ENCODE assay signal across 11 cellular contexts in the genomic region with DNA sequence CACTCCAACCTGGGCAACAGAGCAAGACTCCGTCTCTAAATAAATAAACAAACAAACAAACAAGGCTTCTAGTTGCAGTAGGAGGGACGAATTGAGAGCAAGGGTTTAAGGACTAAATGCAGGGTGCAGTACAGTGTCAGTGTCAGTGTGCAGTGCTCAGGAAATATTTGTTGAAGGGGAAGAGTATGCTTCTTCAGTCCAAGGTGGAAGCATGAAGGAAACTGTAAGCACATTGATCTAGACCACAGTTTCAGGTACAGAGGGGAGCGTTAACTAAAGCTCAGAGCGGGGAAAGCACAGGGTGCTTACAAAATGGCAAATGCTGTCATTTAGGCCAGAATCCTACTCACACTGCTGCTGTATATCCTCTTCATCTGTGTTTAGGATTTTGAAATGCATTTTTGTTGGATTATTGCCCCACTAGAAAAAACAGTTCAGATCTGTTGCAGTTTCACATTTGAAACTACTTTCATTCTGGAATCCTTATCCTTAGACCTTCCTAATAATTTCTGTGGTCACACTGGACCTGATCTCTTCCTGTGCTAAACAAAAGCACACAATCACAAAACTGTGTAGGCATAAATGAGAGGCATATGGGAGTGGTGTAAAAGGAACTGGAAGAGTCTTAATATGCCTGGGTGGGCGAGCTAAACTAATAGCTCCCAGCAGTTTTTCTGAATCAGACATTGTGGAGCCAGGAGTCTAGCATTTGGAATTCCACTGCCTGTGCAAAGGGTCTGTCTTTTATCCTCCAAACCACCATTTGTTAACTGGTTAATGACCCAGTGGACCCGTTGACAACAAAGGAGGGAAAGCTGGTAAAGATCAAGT. TPM values are rescaled to one million over a fixed set of nuclear protein-coding genes. Genes with fewer than 3 reads are reported as not detected.
DNase-seq lines count a peak whose midpoint lies in the region; ATAC-seq, FAIRE-seq and TF ChIP-seq lines count a peak whose summit lies in the region.
"Had no signal": no experiment of that assay in that cellular context is flagged by ENCODE, and none has a peak within 500 bp of the region (broad histone marks: within the 10 kb centered on the region; RNA-seq: fewer than 3 reads in every experiment).

No MANE protein-coding gene starts in this region.

- BruUV-seq in HepG2 (replicated peaks; lab: Mats Ljungman, UMichigan): no TSS peak

- H3K4me1 ChIP-seq in HepG2 (ENCODE audit: insufficient read depth, low read length): peaks cover 43% of the 10 kb centered on the region
- H3K4me1 ChIP-seq in thyroid gland: peaks cover 31 to 32% of the 10 kb centered on the region in 2 donors
- H3K4me1 ChIP-seq: BLaER1 had no signal

- POLR2A ChIA-PET in HepG2 (lab: Yijun Ruan, JAX): interaction anchor here (1.3 to 1.8 kb wide), 2 partner anchors 23 to 41 kb away, joined by 3 to 4 read pairs; a partner anchor contains a TSS

- no peak for DNase-seq in activated T-cell treated with anti-CD3 and anti-CD28 coated beads, Interleukin-2, amount 50 U/mL, for 24 hours
- no peak for DNase-seq in activated T-cell treated with anti-CD3 and anti-CD28 coated beads, Interleukin-2, amount 50 U/mL, for 4 hours
- DNase-seq in astrocyte of the cerebellum (ENCODE audit: low read depth) (peak; percentile 42), HepG2 (ENCODE audit: low spot score) (peak; percentile 78), thyroid gland (no peak), NCI-H1694 treated with DMSO at 0.1 percent for 48 hours (lab: John Stamatoyannopoulos, UW) (no peak), posterior cingulate gyrus (no peak)
- DNase-seq: NCI-H2081 treated with DMSO at 0.1 percent for 48 hours, SW 1271 had no signal

- no peak for ATAC-seq in activated T-cell treated with anti-CD3 and anti-CD28 coated beads, Interleukin-2, amount 50 U/mL, for 4 hours
- ATAC-seq in HepG2 (peak; percentile 65), GM18505 (IDR thresholded peaks at IDR 0.05; ENCODE audit: unreplicated experiment) (no peak)

- TF ChIP-seq RAD21 in HepG2 (CRISPR knock-in tag; IDR thresholded peaks at IDR 0.05): no peak

- H3K9me3 ChIP-seq in HepG2 (ENCODE audit: low read length) (no peaks in the 10 kb centered on the region), thyroid gland (no peaks in the 10 kb centered on the region)
- H3K9me3 ChIP-seq: BLaER1 had no signal

- CTCF ChIA-PET in HepG2 (lab: Yijun Ruan, JAX; ENCODE audit: low intra/inter-chr PET ratio, low total read pairs): no interaction called here

- no peaks in the 10 kb centered on the region for H4K20me1 ChIP-seq in HepG2 (ENCODE audit: insufficient read depth, low read length)

- H3K4me3 Mint-ChIP-seq in activated T-cell treated with anti-CD3 and anti-CD28 coated beads, Interleukin-2, amount 50 U/mL, for 24 hours: no peak overlapping the region
- H3K4me3 Mint-ChIP-seq in activated T-cell treated with anti-CD3 and anti-CD28 coated beads, Interleukin-2, amount 50 U/mL, for 4 hours: no peak overlapping the region

- H3K36me3 ChIP-seq in HepG2 (replicated peaks in 1 of 2; ENCODE audit: control insufficient read depth in 1 of 2, insufficient read depth in 2 of 2, low read length in 2 of 2) (peaks cover 4 to 5% of the 10 kb centered on the region in 2 experiments; a peak in 1 of 5 replicates), thyroid gland (no peaks in the 10 kb centered on the region)

- H3K9ac ChIP-seq in HepG2 (ENCODE audit: insufficient read depth, low read depth, low read length): peak overlapping the region; percentile 55
- H3K9ac ChIP-seq: BLaER1 had no signal

- 56% methylated on average over 6 of the region's 6 CpGs for WGBS in HepG2 (ENCODE audit: low lambda C conversion rate)
- 55 to 65% methylated on average over 6 of the region's 6 CpGs for WGBS in thyroid gland, 2 donors

- no peak for TF ChIP-seq CTCF in astrocyte of the cerebellum (IDR thresholded peaks at IDR 0.05; ENCODE audit: low read depth, low read length, missing control alignments)
- TF ChIP-seq CTCF in HepG2 (CRISPR knock-in tag; IDR thresholded peaks at IDR 0.05): no peak
- TF ChIP-seq CTCF in thyroid gland (IDR thresholded peaks at IDR 0.05): no peak

- intact Hi-C loops in HepG2 (cut with micrococcal nuclease; ENCODE audit: unreplicated experiment) (no loop called here), thyroid gland (cut with DNase I) (no loop called here), posterior cingulate gyrus (cut with DNase I) (no loop called here)

- peaks cover 3% of the 10 kb centered on the region for H3K36me3 Mint-ChIP-seq in activated T-cell treated with anti-CD3 and anti-CD28 coated beads, Interleukin-2, amount 50 U/mL, for 24 hours (ENCODE audit: low read depth)
- H3K36me3 Mint-ChIP-seq in activated T-cell treated with anti-CD3 and anti-CD28 coated beads, Interleukin-2, amount 50 U/mL, for 4 hours (ENCODE audit: insufficient read depth): peaks cover 5% of the 10 kb centered on the region

- H3K27me3 ChIP-seq in HepG2 (ENCODE audit: control insufficient read depth in 1 of 2, insufficient read depth in 2 of 2, low read length in 2 of 2) (no peaks in the 10 kb centered on the region), thyroid gland (no peaks in the 10 kb centered on the region)
- H3K27me3 ChIP-seq: BLaER1 had no signal

- FAIRE-seq in HepG2 (lab: Jason Lieb, UNC): peak; percentile 26

- H3K27ac ChIP-seq in HepG2 (ENCODE audit: extremely low read length, insufficient read depth, low read length): peak overlapping the region; percentile 67
- peak overlapping the region; percentile 58 to 88 (median 78) for H3K27ac ChIP-seq in thyroid gland
- H3K27ac ChIP-seq: BLaER1 had no signal

- TF ChIP-seq POLR2A in HepG2 (IDR thresholded peaks at IDR 0.05; ENCODE audit: insufficient read depth in 1 of 2, low read depth in 2 of 2, low read length in 2 of 2): no peak
- TF ChIP-seq POLR2A in thyroid gland (IDR thresholded peaks at IDR 0.05): no peak
- TF ChIP-seq POLR2A in GM18505 (IDR thresholded peaks at IDR 0.05; ENCODE audit: borderline replicate concordance, extremely low read depth, insufficient read depth, insufficient read length): no peak

- TF ChIP-seq EP300 in HepG2 (IDR thresholded peaks at IDR 0.05; ENCODE audit: low read depth in 2 of 2, low read length in 2 of 2): no peak
- TF ChIP-seq EP300 in HepG2 (CRISPR knock-in tag; IDR thresholded peaks at IDR 0.05; ENCODE audit: borderline replicate concordance): no peak

- no peak overlapping the region for H2AFZ ChIP-seq in HepG2 (ENCODE audit: low read length)

- H3K79me2 ChIP-seq in HepG2 (ENCODE audit: insufficient read depth, low read length): peaks cover 23% of the 10 kb centered on the region

- in situ Hi-C loops in astrocyte of the cerebellum (cut with HindIII; ENCODE audit: low sequenced_read_pairs) (no loop called here), HepG2 (cut with HindIII; ENCODE audit: extremely low pct_ligation_motif_present, low pct_unique_long_range_greater_than_20kb) (no loop called here)

- no peaks in the 10 kb centered on the region for H3K27me3 Mint-ChIP-seq in activated T-cell treated with anti-CD3 and anti-CD28 coated beads, Interleukin-2, amount 50 U/mL, for 24 hours
- no peaks in the 10 kb centered on the region for H3K27me3 Mint-ChIP-seq in activated T-cell treated with anti-CD3 and anti-CD28 coated beads, Interleukin-2, amount 50 U/mL, for 4 hours (ENCODE audit: low read depth)

- H3K4me3 ChIP-seq in astrocyte of the cerebellum (ENCODE audit: low read depth, low read length): no peak overlapping the region
- no peak overlapping the region for H3K4me3 ChIP-seq in HepG2 (replicated peaks in 1 of 3; ENCODE audit: insufficient read depth in 1 of 3, low read depth in 2 of 3, low read length in 3 of 3)
- no peak overlapping the region for H3K4me3 ChIP-seq in thyroid gland (replicated peaks in 1 of 3)
- H3K4me3 ChIP-seq: BLaER1 had no signal

- no peaks in the 10 kb centered on the region for H3K9me3 Mint-ChIP-seq in activated T-cell treated with anti-CD3 and anti-CD28 coated beads, Interleukin-2, amount 50 U/mL, for 24 hours
- no peaks in the 10 kb centered on the region for H3K9me3 Mint-ChIP-seq in activated T-cell treated with anti-CD3 and anti-CD28 coated beads, Interleukin-2, amount 50 U/mL, for 4 hours

- H3K4me2 ChIP-seq in HepG2 (ENCODE audit: low read depth, low read length): peak overlapping the region; percentile 21
- H3K4me2 ChIP-seq: BLaER1 had no signal

- H3K4me1 Mint-ChIP-seq in activated T-cell treated with anti-CD3 and anti-CD28 coated beads, Interleukin-2, amount 50 U/mL, for 24 hours (ENCODE audit: low read depth): peaks cover 24% of the 10 kb centered on the region
- H3K4me1 Mint-ChIP-seq in activated T-cell treated with anti-CD3 and anti-CD28 coated beads, Interleukin-2, amount 50 U/mL, for 4 hours (ENCODE audit: low read depth): peaks cover 23% of the 10 kb centered on the region

- peak overlapping the region; percentile 16 for H3K27ac Mint-ChIP-seq in activated T-cell treated with anti-CD3 and anti-CD28 coated beads, Interleukin-2, amount 50 U/mL, for 24 hours

TF ChIP-seq in HepG2, 621 proteins besides CTCF, POLR2A, EP300 and RAD21 (continues in another document):
- TF ChIP-seq ZNF232 (CRISPR knock-in tag; IDR thresholded peaks at IDR 0.05; ENCODE audit: borderline replicate concordance) (no peak), ZSCAN20 (CRISPR knock-in tag; IDR thresholded peaks at IDR 0.05; ENCODE audit: borderline replicate concordance) (no peak)

RNA-seq across cellular contexts. Expression of a gene that starts 41.4 kb away (rescaled TPM):
- total RNA-seq in activated T-cell treated with anti-CD3 and anti-CD28 coated beads, Interleukin-2, amount 50 U/mL, for 4 hours: 1 to 10 TPM; 6.6 to 7.9 (median 7.5) TPM
- 6.3 and 7.3 TPM in 2 replicates for total RNA-seq in HepG2 (2016; rRNA removed; fragmentation: Illumina TruSeq; extraction: Trizol)
- 25.1 and 25.7 TPM in 2 replicates for total RNA-seq in HepG2 (2016; cell fraction: cytosol; rRNA removed; fragmentation: Illumina TruSeq; extraction: Trizol; ENCODE audit: low read depth)
- 6.0 and 6.8 TPM in 2 replicates for total RNA-seq in HepG2 (2016; cell fraction: insoluble cytoplasmic fraction; rRNA removed; fragmentation: Illumina TruSeq; extraction: Trizol)
- total RNA-seq in HepG2 (2016; cell fraction: membrane; rRNA removed; fragmentation: Illumina TruSeq; extraction: Trizol): 9.8 and 12.2 TPM in 2 replicates
- 7.8 and 8.4 TPM in 2 replicates for total RNA-seq in HepG2 (2016; cell fraction: nucleus; rRNA removed; fragmentation: Illumina TruSeq; extraction: Trizol)
- polyA plus RNA-seq in HepG2 (2011; rRNA removed): 20.8 and 21.2 TPM in 2 replicates
- 13.2 and 14.1 TPM in 2 replicates for polyA plus RNA-seq in HepG2 (2011; cell fraction: cytosol; rRNA removed)
- 31.7 and 33.2 TPM in 2 replicates for polyA plus RNA-seq in HepG2 (2011; cell fraction: nucleus; rRNA removed)
- polyA plus RNA-seq in HepG2 (2012): 10.5 and 11.1 TPM in 2 replicates
- 1.3 and 2.1 TPM in 2 replicates for polyA plus RNA-seq in HepG2 (2016; cell fraction: cytosol; fragmentation: Illumina TruSeq; extraction: Trizol; ENCODE audit: low read depth)
- 8.7 and 11.6 TPM in 2 replicates for polyA plus RNA-seq in HepG2 (2016; cell fraction: insoluble cytoplasmic fraction; fragmentation: Illumina TruSeq; extraction: Trizol; ENCODE audit: low read depth)
- polyA plus RNA-seq in HepG2 (2016; cell fraction: membrane; fragmentation: Illumina TruSeq; extraction: Trizol; ENCODE audit: low read depth): 4.1 and 4.7 TPM in 2 replicates
- polyA plus RNA-seq in HepG2 (2016; cell fraction: nucleus; fragmentation: Illumina TruSeq; extraction: Trizol; ENCODE audit: insufficient read depth, low read depth): 20.8 and 24.2 TPM in 2 replicates
- polyA minus RNA-seq in HepG2 (2011; rRNA and poly(A)+ RNA removed; ENCODE audit: low replicate concordance): 20.8 and 48.6 TPM in 2 replicates
- 24.4 TPM in 2 replicates for polyA minus RNA-seq in HepG2 (2011; cell fraction: cytosol; rRNA and poly(A)+ RNA removed)
- 17.0 and 21.1 TPM in 2 replicates for polyA minus RNA-seq in HepG2 (2011; cell fraction: nucleus; rRNA and poly(A)+ RNA removed)
- 10 to 100 TPM; 29.7 to 57.3 (median 35.8) TPM for total RNA-seq in thyroid gland

Comparison
In these comparisons a context has a peak if more than half of its experiments do, and no peak if none do; other contexts are left out.
1. DNase-seq: peak in astrocyte of the cerebellum (single experiment) and HepG2 (single experiment); none in activated T-cell treated with anti-CD3 and anti-CD28 coated beads, Interleukin-2, amount 50 U/mL, for 24 hours (single experiment), activated T-cell treated with anti-CD3 and anti-CD28 coated beads, Interleukin-2, amount 50 U/mL, for 4 hours (single experiment), thyroid gland (0 of 2), NCI-H1694 treated with DMSO at 0.1 percent for 48 hours (single experiment) and posterior cingulate gyrus (0 of 10).